Comparison of ENCODE assay signal across 32 cellular contexts in the genomic region with DNA sequence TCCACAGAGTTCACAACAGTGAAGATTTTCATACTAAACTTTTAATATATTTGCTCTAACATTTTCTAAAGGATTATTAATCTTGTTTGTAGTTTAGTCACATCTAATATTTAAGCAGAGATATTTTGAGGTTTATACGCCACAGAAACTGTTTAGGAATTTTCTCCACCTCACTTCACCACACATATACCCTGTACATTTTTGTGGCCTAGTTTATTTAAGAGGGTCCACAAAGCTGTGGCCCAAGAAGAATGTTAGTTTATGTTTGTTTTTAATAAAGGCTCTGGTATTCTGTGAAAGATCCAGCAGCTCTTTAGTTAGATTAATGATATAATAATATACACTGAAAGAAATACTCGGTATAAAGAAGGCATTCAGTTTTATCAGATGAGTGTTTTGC.
"Had no signal": no experiment of that assay in that cellular context is flagged by ENCODE, and none has a peak within 500 bp of the region (broad histone marks: within the 10 kb centered on the region; RNA-seq: fewer than 3 reads in every experiment).

No MANE protein-coding gene starts in this region.

- H3K4me2 ChIP-seq: smooth muscle cell had no signal

- H3K27me3 ChIP-seq: body of pancreas, gastroesophageal sphincter, left lung, stomach, thyroid gland, upper lobe of left lung, vagina had no signal

- ATAC-seq: activated CD4-positive, CD25-positive, alpha-beta regulatory T cell treated with anti-CD3 and anti-CD28 coated beads, Interleukin-2, amount 50 U/mL, for 24 hours; body of pancreas; effector memory CD8-positive, alpha-beta T cell; gastroesophageal sphincter; left lung; lower lobe of right lung; natural killer cell treated with Interleukin-12 subunit alpha and Interleukin-12 subunit beta and Interleukin-15 and Interleukin-18, amount 100 ng/mL, for 72 hours; sciatic nerve; stimulated activated naive B cell treated with anti-CD40 and anti-IgM and Interleukin-4, amounts not matched to agents 10 μg/mL and 1 μg/mL and 100 μg/mL, for 72 hours had no signal

- DNase-seq: activated CD4-positive, alpha-beta memory T cell treated with anti-CD3 and anti-CD28 coated beads for 36 hours; activated CD4-positive, alpha-beta T cell treated with anti-CD3 and anti-CD28 coated beads, Interleukin-2, amount 10 ng/mL, durations not matched to agents 24 days and 14 days; activated CD8-positive, alpha-beta memory T cell treated with anti-CD3 and anti-CD28 coated beads, Interleukin-2, amount 50 U/mL, for 48 hours; activated gamma-delta T cell; activated naive CD4-positive, alpha-beta T cell treated with anti-CD3 and anti-CD28 coated beads, Interleukin-2, amount 10 ng/mL, durations not matched to agents 7 days and 5 days; activated naive CD8-positive, alpha-beta T cell treated with anti-CD3 and anti-CD28 coated beads, Interleukin-2, amount 10 ng/mL, durations not matched to agents 7 days and 5 days; activated T-cell treated with anti-CD3 and anti-CD28 coated beads, Interleukin-2, amount 50 U/mL, for 24 hours; amniotic stem cell; body of pancreas; cerebellar nuclear complex; cortex of kidney; effector memory CD8-positive, alpha-beta T cell; erythroblast; head of caudate nucleus; hypothalamus; left lung; lower lobe of right lung; mesendoderm; stimulated activated CD4-positive, alpha-beta T cell treated with anti-CD3 and anti-CD28 coated beads, Interleukin-1b, Interleukin-23, amount 100 ng/mL, for 48 hours; stimulated activated CD4-positive, alpha-beta T cell treated with anti-CD3 and anti-CD28 coated beads, Interleukin-4, amount 100 ng/mL, for 4 hours; stimulated activated naive B cell treated with anti-CD40 and anti-IgM and Interleukin-4, amounts not matched to agents 10 μg/mL and 1 μg/mL and 100 μg/mL, for 72 hours; stomach; T-helper 1 cell; thyroid gland had no signal

- H3K9me3 ChIP-seq: body of pancreas, gastroesophageal sphincter, left lung, lower lobe of right lung, stomach, thyroid gland, upper lobe of left lung, vagina had no signal

- H3K27ac ChIP-seq: body of pancreas, gastroesophageal sphincter, left lung, lower lobe of right lung, stomach, thyroid gland, upper lobe of left lung, vagina, VCaP had no signal

- H3K4me3 ChIP-seq: body of pancreas, gastroesophageal sphincter, left lung, lower lobe of right lung, smooth muscle cell, stomach, thyroid gland, upper lobe of left lung, vagina had no signal

- H3K4me1 ChIP-seq: body of pancreas, left lung, stomach, thyroid gland, upper lobe of left lung, vagina had no signal
